7 cellular contexts compared by ENCODE assay signal in genomic region chr4:3388461-3389185, GRCh38. TPM values are rescaled to one million over a fixed set of nuclear protein-coding genes. Genes with fewer than 3 reads are reported as not detected.
DNase-seq lines count a peak whose midpoint lies in the region; ATAC-seq lines count a peak whose summit lies in the region.

No MANE protein-coding gene starts in this region.

- H3K9ac ChIP-seq in skeletal muscle satellite cell (ENCODE audit: low read depth, low read length) = peak overlapping the region; percentile 83

- peak overlapping the region; percentile 59 for H3K4me3 ChIP-seq in skeletal muscle satellite cell (ENCODE audit: low read length)

- peak; percentile 63 for ATAC-seq in GM18909 (IDR thresholded peaks at IDR 0.05; ENCODE audit: poor library complexity, unreplicated experiment)
- ATAC-seq in HG03135 (IDR thresholded peaks at IDR 0.05; ENCODE audit: unreplicated experiment) = peak; percentile 58
- ATAC-seq in Right ventricle myocardium superior (ENCODE audit: poor library complexity) = peak; percentile 32
- ATAC-seq in left lobe of liver = no peak

- DNase-seq in SKM-1 treated with dmso at 0.1 percent for 144 hours (lab: John Stamatoyannopoulos, UW; ENCODE audit: unreplicated experiment) (peak; percentile 69), Right ventricle myocardium superior (no peak), NCI-H128 (lab: John Stamatoyannopoulos, UW; ENCODE audit: unreplicated experiment) (no peak), left lobe of liver (ENCODE audit: low spot score) (no peak)

- H3K27me3 ChIP-seq in skeletal muscle satellite cell (ENCODE audit: control insufficient read depth, insufficient read depth, low read length) = no peaks in the 10 kb centered on the region

- H3K9me3 ChIP-seq in skeletal muscle satellite cell (replicated peaks; ENCODE audit: low read length) = no peaks in the 10 kb centered on the region

- no peaks in the 10 kb centered on the region for H3K36me3 ChIP-seq in skeletal muscle satellite cell (ENCODE audit: insufficient read depth, low read length)

- intact Hi-C loops in Right ventricle myocardium superior (cut with DNase I) = no loop called here

- H3K4me1 ChIP-seq in skeletal muscle satellite cell (ENCODE audit: control insufficient read depth, insufficient read depth, low read length) = peaks cover 25% of the 10 kb centered on the region

- peak overlapping the region; percentile 80 for H3K4me2 ChIP-seq in skeletal muscle satellite cell (ENCODE audit: low read length)

RNA-seq across cellular contexts. Expression of gene HGFAC, which starts 53.1 kb away (rescaled TPM):
- total RNA-seq in Right ventricle myocardium superior = 1.9 TPM
- total RNA-seq in skeletal muscle satellite cell (2012; rRNA removed) = not detected in 2 replicates
- total RNA-seq in left lobe of liver = 177 TPM

Comparison
In these comparisons a context has a peak if more than half of its experiments do, and no peak if none do; other contexts are left out.
1. RNA of gene HGFAC, which starts 53.1 kb away (total RNA-seq): 177 TPM in left lobe of liver (single experiment); 1.9 TPM in Right ventricle myocardium superior (single experiment); every median in the first group is over 10 times any median in the second.